ENCODE assay signal across 19 cellular contexts in the genomic region with DNA sequence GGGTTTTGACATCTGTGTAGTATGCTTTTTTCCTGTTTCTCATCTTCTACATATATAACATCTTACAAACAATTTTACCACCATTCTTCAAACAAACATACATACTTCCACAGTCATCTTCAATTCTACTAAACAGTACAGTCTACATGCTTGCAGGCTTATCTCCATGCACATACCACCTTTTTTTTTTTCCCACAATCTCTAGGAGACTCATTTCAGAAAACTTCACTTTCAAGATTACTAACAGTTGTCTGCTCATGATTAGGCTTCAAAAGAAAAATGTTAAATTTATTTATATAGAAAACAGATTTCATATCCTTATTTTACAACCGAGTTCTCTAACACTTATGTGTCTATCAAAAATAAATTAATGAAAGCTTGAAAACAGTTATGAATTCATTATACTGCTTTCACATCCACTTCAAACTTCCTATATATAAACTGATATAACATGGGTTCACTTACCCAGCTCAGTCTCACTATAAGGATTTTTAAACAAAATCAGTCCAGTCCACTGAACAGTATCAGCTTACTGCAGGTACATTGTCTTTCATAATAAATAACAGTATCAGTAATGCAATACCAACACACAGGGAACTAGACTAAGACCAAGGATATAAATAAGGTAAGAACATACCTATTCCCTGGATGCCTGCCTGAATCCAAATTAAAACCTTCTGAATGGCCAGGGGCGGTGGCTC. TPM values are rescaled to one million over a fixed set of nuclear protein-coding genes. Genes with fewer than 3 reads are reported as not detected.
A peak's percentile ranks its signal among the peaks of the same experiment; 100 is the strongest.
DNase-seq lines count a peak whose midpoint lies in the region; ATAC-seq and TF ChIP-seq lines count a peak whose summit lies in the region.
"Had no signal": no experiment of that assay in that cellular context is flagged by ENCODE, and none has a peak within 500 bp of the region (broad histone marks: within the 10 kb centered on the region; RNA-seq: fewer than 3 reads in every experiment).

No MANE protein-coding gene starts in this region.

- no peak for TF ChIP-seq CTCF in astrocyte of the spinal cord (IDR thresholded peaks at IDR 0.05; ENCODE audit: low read depth, low read length)
- TF ChIP-seq CTCF in stomach (IDR thresholded peaks at IDR 0.05): no peak

- peak; percentile 26 for DNase-seq in ELR (ENCODE audit: low read depth)
- DNase-seq in astrocyte of the spinal cord (ENCODE audit: low read depth, low spot score): peak; percentile 49
- peak; percentile 56 for DNase-seq in non-pigmented ciliary epithelial cell (ENCODE audit: low read depth)
- no peak for DNase-seq in stimulated activated CD4-positive, alpha-beta T cell treated with anti-CD3 and anti-CD28 coated beads, Interleukin-4, amount 100 ng/mL, for 1 hour
- DNase-seq in NCI-H1694 treated with DMSO at 0.1 percent for 48 hours (lab: John Stamatoyannopoulos, UW): no peak
- DNase-seq in stomach: no peak
- no peak for DNase-seq in NCI-H526 treated with DMSO at 0.1 percent for 48 hours (lab: John Stamatoyannopoulos, UW)
- DNase-seq: activated CD4-positive, alpha-beta T cell treated with anti-CD3 and anti-CD28 coated beads, Interleukin-2, amount 50 U/mL, for 48 hours; activated T-cell treated with anti-CD3 and anti-CD28 coated beads, Interleukin-2, amount 50 U/mL, for 4 hours; caudate nucleus; DMS153; H7; left ventricle myocardium inferior; NCI-H2081; stimulated activated CD4-positive, alpha-beta T cell treated with anti-CD3 and anti-CD28 coated beads, Interleukin-4, amount 100 ng/mL, for 24 hours; stimulated activated CD8-positive, alpha-beta memory T cell treated with anti-CD3 and anti-CD28 coated beads, Interleukin-4, amount 100 ng/mL, for 48 hours; SW 1271 had no signal

- TF ChIP-seq EP300 in stomach (IDR thresholded peaks at IDR 0.05): no peak

- peaks cover 5 to 65% (median 26%) of the 10 kb centered on the region in 4 donors for H3K4me1 ChIP-seq in stomach

- H3K36me3 ChIP-seq in stomach: no peaks in the 10 kb centered on the region
- H3K36me3 ChIP-seq: left ventricle myocardium inferior had no signal

- H3K27me3 ChIP-seq in stomach: no peaks in the 10 kb centered on the region

- no peak for TF ChIP-seq POLR2A in stomach (IDR thresholded peaks at IDR 0.05)

- intact Hi-C loops in stomach (cut with DNase I; ENCODE audit: low total_unique reads): no loop called here

- H3K27ac ChIP-seq in stomach: no peak overlapping the region
- H3K27ac ChIP-seq: C4-2B, left ventricle myocardium inferior had no signal

- 72 to 85% (median 80%) methylated on average over 2 of the region's 2 CpGs for WGBS in stomach, 5 donors

- ATAC-seq in HG02759 (IDR thresholded peaks at IDR 0.05; ENCODE audit: unreplicated experiment): peak; percentile 63
- ATAC-seq: activated T-cell treated with anti-CD3 and anti-CD28 coated beads, Interleukin-2, amount 50 U/mL, for 4 hours had no signal

- no peak overlapping the region for H3K4me3 ChIP-seq in astrocyte of the spinal cord (ENCODE audit: low read depth, low read length)
- no peak overlapping the region for H3K4me3 ChIP-seq in stomach
- H3K4me3 ChIP-seq: left ventricle myocardium inferior had no signal

- H3K9me3 ChIP-seq in stomach: peaks cover 0 to 4% (median 0%) of the 10 kb centered on the region in 4 donors

- in situ Hi-C loops in astrocyte of the spinal cord (cut with HindIII; ENCODE audit: low sequenced_read_pairs): no loop called here

RNA-seq across cellular contexts. Expression of a gene that starts 42.5 kb away (rescaled TPM):
- total RNA-seq in stomach: 100 to 1,000 TPM in 1 of 5 donors, 10 to 100 TPM in 4; 36.2 to 113 (median 40.3) TPM
- 1 to 10 TPM; 2.7 to 4.1 (median 3.2) TPM for polyA plus RNA-seq in stomach

Comparison
In these comparisons a context has a peak if more than half of its experiments do, and no peak if none do; other contexts are left out.
1. DNase-seq: peak in ELR (single experiment), astrocyte of the spinal cord (single experiment) and non-pigmented ciliary epithelial cell (single experiment); none in stimulated activated CD4-positive, alpha-beta T cell treated with anti-CD3 and anti-CD28 coated beads, Interleukin-4, amount 100 ng/mL, for 1 hour (single experiment), NCI-H1694 treated with DMSO at 0.1 percent for 48 hours (single experiment), stomach (single experiment) and NCI-H526 treated with DMSO at 0.1 percent for 48 hours (single experiment).